In the genomic region with DNA sequence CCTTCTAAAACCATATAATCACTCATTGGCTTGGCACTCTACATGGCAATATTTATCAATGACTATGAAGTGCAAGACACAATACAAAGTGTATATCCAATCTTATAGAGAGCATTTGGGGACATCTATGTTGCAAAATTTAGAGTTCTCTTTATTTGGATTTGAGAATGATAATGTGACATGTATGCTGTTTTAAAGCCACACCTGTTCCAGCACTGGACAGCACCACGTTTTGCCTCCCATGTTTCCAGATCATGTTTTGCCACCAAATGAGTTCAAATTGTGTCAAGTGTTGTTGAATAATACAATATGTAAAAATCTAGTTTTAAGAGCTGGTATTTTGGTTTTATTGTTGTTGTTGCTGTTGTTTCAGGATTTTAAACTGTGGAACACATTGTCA, we compare ENCODE assay signal across 2 cellular contexts.
A peak's percentile ranks its signal among the peaks of the same experiment; 100 is the strongest.
TF ChIP-seq lines count a peak whose summit lies in the region.

No MANE protein-coding gene starts in this region.

TF ChIP-seq in HEK293, 187 proteins besides CTCF, POLR2A, EP300 and RAD21 (continued from another document):
- TF ChIP-seq, protein P1, sequence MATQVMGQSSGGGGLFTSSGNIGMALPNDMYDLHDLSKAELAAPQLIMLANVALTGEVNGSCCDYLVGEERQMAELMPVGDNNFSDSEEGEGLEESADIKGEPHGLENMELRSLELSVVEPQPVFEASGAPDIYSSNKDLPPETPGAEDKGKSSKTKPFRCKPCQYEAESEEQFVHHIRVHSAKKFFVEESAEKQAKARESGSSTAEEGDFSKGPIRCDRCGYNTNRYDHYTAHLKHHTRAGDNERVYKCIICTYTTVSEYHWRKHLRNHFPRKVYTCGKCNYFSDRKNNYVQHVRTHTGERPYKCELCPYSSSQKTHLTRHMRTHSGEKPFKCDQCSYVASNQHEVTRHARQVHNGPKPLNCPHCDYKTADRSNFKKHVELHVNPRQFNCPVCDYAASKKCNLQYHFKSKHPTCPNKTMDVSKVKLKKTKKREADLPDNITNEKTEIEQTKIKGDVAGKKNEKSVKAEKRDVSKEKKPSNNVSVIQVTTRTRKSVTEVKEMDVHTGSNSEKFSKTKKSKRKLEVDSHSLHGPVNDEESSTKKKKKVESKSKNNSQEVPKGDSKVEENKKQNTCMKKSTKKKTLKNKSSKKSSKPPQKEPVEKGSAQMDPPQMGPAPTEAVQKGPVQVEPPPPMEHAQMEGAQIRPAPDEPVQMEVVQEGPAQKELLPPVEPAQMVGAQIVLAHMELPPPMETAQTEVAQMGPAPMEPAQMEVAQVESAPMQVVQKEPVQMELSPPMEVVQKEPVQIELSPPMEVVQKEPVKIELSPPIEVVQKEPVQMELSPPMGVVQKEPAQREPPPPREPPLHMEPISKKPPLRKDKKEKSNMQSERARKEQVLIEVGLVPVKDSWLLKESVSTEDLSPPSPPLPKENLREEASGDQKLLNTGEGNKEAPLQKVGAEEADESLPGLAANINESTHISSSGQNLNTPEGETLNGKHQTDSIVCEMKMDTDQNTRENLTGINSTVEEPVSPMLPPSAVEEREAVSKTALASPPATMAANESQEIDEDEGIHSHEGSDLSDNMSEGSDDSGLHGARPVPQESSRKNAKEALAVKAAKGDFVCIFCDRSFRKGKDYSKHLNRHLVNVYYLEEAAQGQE (tag by site-specific recombination; IDR thresholded peaks at IDR 0.05), result peak; percentile 33
TF ChIP-seq in HEK293: peak in this region for 1.

TF ChIP-seq in K562, 482 proteins besides CTCF, POLR2A, EP300 and RAD21:
- TF ChIP-seq, protein P1 (CRISPR knock-in tag; IDR thresholded peaks at IDR 0.05; ENCODE audit: low read depth), result peak; percentile 57; the same call in 1 of the 2 replicates
- TF ChIP-seq ZBTB7A (IDR thresholded peaks at IDR 0.05; ENCODE audit: borderline replicate concordance, control insufficient read depth, low read depth, low read length) (no peak), NEUROD1 (IDR thresholded peaks at IDR 0.05; ENCODE audit: borderline replicate concordance, low read depth, low read length, partially characterized antibody) (no peak), RNF2 (IDR thresholded peaks at IDR 0.05) (no peak)
